Comparison of ENCODE assay signal across 1 cellular context in the genomic region with DNA sequence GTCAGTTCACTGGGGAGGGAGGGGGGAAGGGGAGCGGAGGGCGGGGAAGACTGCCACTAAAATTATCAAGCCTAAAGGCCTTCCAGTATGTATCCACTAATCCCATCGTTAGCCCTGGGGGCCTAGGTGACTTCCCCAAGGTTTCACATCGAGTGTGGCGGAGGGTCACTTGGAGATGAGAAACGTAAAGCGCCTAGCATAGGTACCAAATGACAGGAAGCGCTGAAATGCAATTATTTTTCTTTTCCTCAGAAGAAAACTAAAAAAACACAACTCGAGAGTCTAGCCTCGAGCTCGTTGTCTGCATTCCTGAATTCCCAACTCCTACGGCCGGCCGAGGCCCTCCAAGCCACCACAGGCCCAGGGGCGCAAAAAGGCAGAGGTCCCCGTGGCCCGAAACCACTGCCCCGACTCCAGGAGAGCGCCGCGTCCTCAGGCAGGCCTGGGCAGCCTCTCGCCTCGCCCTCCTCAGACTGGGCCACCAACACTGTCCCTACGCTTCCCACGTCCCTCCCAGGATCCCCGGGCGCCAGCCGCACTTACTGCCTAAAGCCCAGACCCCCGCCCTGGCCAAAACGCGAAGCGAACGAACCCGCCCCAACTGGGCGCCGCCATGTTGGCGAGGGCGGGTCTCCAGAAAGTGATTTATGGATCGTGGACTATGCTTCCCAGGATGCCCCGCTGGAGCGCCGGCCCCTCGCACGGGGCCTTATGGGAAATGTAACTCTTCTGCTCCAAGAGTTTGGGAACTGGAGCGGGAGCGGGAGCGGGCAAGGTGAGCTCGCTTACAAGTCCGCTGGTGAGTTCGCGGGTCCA.
TF ChIP-seq lines count a peak whose summit lies in the region.

A gene with protein sequence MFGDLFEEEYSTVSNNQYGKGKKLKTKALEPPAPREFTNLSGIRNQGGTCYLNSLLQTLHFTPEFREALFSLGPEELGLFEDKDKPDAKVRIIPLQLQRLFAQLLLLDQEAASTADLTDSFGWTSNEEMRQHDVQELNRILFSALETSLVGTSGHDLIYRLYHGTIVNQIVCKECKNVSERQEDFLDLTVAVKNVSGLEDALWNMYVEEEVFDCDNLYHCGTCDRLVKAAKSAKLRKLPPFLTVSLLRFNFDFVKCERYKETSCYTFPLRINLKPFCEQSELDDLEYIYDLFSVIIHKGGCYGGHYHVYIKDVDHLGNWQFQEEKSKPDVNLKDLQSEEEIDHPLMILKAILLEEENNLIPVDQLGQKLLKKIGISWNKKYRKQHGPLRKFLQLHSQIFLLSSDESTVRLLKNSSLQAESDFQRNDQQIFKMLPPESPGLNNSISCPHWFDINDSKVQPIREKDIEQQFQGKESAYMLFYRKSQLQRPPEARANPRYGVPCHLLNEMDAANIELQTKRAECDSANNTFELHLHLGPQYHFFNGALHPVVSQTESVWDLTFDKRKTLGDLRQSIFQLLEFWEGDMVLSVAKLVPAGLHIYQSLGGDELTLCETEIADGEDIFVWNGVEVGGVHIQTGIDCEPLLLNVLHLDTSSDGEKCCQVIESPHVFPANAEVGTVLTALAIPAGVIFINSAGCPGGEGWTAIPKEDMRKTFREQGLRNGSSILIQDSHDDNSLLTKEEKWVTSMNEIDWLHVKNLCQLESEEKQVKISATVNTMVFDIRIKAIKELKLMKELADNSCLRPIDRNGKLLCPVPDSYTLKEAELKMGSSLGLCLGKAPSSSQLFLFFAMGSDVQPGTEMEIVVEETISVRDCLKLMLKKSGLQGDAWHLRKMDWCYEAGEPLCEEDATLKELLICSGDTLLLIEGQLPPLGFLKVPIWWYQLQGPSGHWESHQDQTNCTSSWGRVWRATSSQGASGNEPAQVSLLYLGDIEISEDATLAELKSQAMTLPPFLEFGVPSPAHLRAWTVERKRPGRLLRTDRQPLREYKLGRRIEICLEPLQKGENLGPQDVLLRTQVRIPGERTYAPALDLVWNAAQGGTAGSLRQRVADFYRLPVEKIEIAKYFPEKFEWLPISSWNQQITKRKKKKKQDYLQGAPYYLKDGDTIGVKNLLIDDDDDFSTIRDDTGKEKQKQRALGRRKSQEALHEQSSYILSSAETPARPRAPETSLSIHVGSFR (minus strand): TSS at position 642 of the 816 bp plus-strand sequence. CDS start 1,228 bp downstream, outside the sequence.

TF ChIP-seq in HEK293, 187 proteins besides CTCF, POLR2A, EP300 and RAD21 (continued from another document and continues in another):
- TF ChIP-seq, protein P1, sequence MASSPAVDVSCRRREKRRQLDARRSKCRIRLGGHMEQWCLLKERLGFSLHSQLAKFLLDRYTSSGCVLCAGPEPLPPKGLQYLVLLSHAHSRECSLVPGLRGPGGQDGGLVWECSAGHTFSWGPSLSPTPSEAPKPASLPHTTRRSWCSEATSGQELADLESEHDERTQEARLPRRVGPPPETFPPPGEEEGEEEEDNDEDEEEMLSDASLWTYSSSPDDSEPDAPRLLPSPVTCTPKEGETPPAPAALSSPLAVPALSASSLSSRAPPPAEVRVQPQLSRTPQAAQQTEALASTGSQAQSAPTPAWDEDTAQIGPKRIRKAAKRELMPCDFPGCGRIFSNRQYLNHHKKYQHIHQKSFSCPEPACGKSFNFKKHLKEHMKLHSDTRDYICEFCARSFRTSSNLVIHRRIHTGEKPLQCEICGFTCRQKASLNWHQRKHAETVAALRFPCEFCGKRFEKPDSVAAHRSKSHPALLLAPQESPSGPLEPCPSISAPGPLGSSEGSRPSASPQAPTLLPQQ (tag by site-specific recombination; IDR thresholded peaks at IDR 0.05) = no peak; the same call in 1 of the 2 replicates
- TF ChIP-seq ZNF768 (tag by site-specific recombination; IDR thresholded peaks at IDR 0.05) (no peak), ZNF311 (tag by site-specific recombination; IDR thresholded peaks at IDR 0.05; ENCODE audit: borderline replicate concordance) (no peak), BCL11A (tag by site-specific recombination; IDR thresholded peaks at IDR 0.05; ENCODE audit: low read depth) (no peak), ZFP69B (tag by site-specific recombination; IDR thresholded peaks at IDR 0.05) (0 out of 2 replicates have a peak, but pooled peaks have one; percentile 39), ZNF350 (tag by site-specific recombination; IDR thresholded peaks at IDR 0.05) (no peak), PRDM2 (tag by site-specific recombination; IDR thresholded peaks at IDR 0.05; ENCODE audit: borderline replicate concordance) (no peak), HOXC10 (CRISPR knock-in tag; IDR thresholded peaks at IDR 0.05) (peak; percentile 89; the same call in 1 of the 2 replicates), KLF10 (tag by site-specific recombination; IDR thresholded peaks at IDR 0.05) (peak; percentile 59; the same call in 1 of the 2 replicates), ZNF596 (tag by site-specific recombination; IDR thresholded peaks at IDR 0.05) (no peak), ZNF391 (tag by site-specific recombination; IDR thresholded peaks at IDR 0.05; ENCODE audit: borderline replicate concordance, low read depth) (no peak), ZNF837 (tag by site-specific recombination; IDR thresholded peaks at IDR 0.05) (no peak), ZFHX2 (tag by site-specific recombination; conservative IDR thresholded peaks at IDR 0.05) (peak; percentile 52), ZNF785 (tag by site-specific recombination; IDR thresholded peaks at IDR 0.05) (no peak), PRDM1 (tag by site-specific recombination; IDR thresholded peaks at IDR 0.05) (no peak), ZBTB44 (tag by site-specific recombination; IDR thresholded peaks at IDR 0.05) (no peak), SETDB1 (IDR thresholded peaks at IDR 0.05; ENCODE audit: insufficient read length, low read length) (no peak), ZNF549 (tag by site-specific recombination; IDR thresholded peaks at IDR 0.05) (no peak), ZNF555 (tag by site-specific recombination; conservative IDR thresholded peaks at IDR 0.05) (no peak), MZF1 (tag by site-specific recombination; IDR thresholded peaks at IDR 0.05; ENCODE audit: borderline replicate concordance) (no peak), ZNF621 (tag by site-specific recombination; IDR thresholded peaks at IDR 0.05) (no peak), ZNF48 (tag by site-specific recombination; IDR thresholded peaks at IDR 0.05) (no peak), ZNF76 (tag by site-specific recombination; IDR thresholded peaks at IDR 0.05; ENCODE audit: borderline replicate concordance, low read depth) (peak; percentile 95), ZBTB49 (tag by site-specific recombination; IDR thresholded peaks at IDR 0.05; ENCODE audit: low read depth) (no peak), ZNF624 (tag by site-specific recombination; IDR thresholded peaks at IDR 0.05) (no peak), ZNF416 (tag by site-specific recombination; IDR thresholded peaks at IDR 0.05) (no peak), ZNF707 (tag by site-specific recombination; IDR thresholded peaks at IDR 0.05) (no peak), ZNF223 (tag by site-specific recombination; IDR thresholded peaks at IDR 0.05) (no peak), ZNF623 (tag by site-specific recombination; IDR thresholded peaks at IDR 0.05) (no peak)
- TF ChIP-seq, protein P2, sequence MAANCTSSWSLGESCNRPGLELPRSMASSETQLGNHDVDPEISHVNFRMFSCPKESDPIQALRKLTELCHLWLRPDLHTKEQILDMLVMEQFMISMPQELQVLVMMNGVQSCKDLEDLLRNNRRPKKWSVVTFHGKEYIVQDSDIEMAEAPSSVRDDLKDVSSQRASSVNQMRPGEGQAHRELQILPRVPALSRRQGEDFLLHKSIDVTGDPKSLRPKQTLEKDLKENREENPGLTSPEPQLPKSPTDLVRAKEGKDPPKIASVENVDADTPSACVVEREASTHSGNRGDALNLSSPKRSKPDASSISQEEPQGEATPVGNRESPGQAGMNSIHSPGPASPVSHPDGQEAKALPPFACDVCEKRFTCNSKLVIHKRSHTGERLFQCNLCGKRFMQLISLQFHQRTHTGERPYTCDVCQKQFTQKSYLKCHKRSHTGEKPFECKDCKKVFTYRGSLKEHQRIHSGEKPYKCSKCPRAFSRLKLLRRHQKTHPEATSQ (tag by site-specific recombination; IDR thresholded peaks at IDR 0.05) = no peak
- TF ChIP-seq, protein P3, sequence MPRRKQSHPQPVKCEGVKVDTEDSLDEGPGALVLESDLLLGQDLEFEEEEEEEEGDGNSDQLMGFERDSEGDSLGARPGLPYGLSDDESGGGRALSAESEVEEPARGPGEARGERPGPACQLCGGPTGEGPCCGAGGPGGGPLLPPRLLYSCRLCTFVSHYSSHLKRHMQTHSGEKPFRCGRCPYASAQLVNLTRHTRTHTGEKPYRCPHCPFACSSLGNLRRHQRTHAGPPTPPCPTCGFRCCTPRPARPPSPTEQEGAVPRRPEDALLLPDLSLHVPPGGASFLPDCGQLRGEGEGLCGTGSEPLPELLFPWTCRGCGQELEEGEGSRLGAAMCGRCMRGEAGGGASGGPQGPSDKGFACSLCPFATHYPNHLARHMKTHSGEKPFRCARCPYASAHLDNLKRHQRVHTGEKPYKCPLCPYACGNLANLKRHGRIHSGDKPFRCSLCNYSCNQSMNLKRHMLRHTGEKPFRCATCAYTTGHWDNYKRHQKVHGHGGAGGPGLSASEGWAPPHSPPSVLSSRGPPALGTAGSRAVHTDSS (tag by site-specific recombination; IDR thresholded peaks at IDR 0.05) = no peak
- TF ChIP-seq, protein P4, sequence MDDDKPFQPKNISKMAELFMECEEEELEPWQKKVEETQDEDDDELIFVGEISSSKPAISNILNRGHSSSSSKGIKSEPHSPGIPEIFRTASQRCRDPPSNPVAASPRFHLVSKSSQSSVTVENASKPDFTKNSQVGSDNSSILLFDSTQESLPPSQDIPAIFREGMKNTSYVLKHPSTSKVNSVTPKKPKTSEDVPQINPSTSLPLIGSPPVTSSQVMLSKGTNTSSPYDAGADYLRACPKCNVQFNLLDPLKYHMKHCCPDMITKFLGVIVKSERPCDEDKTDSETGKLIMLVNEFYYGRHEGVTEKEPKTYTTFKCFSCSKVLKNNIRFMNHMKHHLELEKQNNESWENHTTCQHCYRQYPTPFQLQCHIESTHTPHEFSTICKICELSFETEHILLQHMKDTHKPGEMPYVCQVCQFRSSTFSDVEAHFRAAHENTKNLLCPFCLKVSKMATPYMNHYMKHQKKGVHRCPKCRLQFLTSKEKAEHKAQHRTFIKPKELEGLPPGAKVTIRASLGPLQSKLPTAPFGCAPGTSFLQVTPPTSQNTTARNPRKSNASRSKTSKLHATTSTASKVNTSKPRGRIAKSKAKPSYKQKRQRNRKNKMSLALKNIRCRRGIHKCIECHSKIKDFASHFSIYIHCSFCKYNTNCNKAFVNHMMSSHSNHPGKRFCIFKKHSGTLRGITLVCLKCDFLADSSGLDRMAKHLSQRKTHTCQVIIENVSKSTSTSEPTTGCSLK (tag by site-specific recombination; IDR thresholded peaks at IDR 0.05) = no peak
